Comparison of ENCODE assay signal across 9 cellular contexts in the genomic region with DNA sequence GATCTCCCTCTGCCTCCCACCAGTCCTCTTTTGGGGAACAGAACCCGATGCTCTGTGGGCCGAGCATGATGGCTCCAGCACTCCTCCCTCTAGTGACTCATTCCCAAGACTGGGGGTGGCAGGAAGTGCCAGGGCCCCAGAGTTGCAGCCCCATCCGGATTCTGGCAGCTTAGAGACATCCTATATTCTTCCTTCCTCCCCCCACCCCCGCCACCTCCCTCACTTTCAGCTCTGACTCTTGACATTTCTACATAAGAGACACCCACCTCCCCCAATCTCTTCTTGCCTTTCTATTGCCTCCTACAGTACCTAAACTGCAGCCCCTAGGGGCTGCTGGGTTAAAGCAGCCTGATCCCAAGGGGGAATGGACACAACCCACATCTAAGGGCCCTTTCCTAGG. TPM values are rescaled to one million over a fixed set of nuclear protein-coding genes. Genes with fewer than 3 reads are reported as not detected.
A peak's percentile ranks its signal among the peaks of the same experiment; 100 is the strongest.
DNase-seq lines count a peak whose midpoint lies in the region; ATAC-seq, FAIRE-seq and TF ChIP-seq lines count a peak whose summit lies in the region.
"Had no signal": no experiment of that assay in that cellular context is flagged by ENCODE, and none has a peak within 500 bp of the region (broad histone marks: within the 10 kb centered on the region; RNA-seq: fewer than 3 reads in every experiment).

No MANE protein-coding gene starts in this region.

- H3K4me3 ChIP-seq in K562 = no peak overlapping the region
- H3K4me3 ChIP-seq: body of pancreas had no signal

- peak; percentile 84 for DNase-seq in ELR (ENCODE audit: low read depth)
- peak; percentile 77 for DNase-seq in SIG-M5 (lab: John Stamatoyannopoulos, UW)
- peak; percentile 43 to 68 (median 52) for DNase-seq in K562 (ENCODE audit: extremely low read depth in 1 of 4, low spot score in 3 of 4)
- DNase-seq in stimulated activated CD4-positive, alpha-beta T cell treated with anti-CD3 and anti-CD28 coated beads, Interleukin-12 subunit alpha, Interleukin-12 subunit beta, amount 100 ng/mL, for 24 hours (ENCODE audit: low read depth in 2 of 2) = peak; percentile 46 to 54
- DNase-seq in NCI-H2081 (lab: John Stamatoyannopoulos, UW) = no peak

- H4K20me1 ChIP-seq in K562 (replicated peaks; ENCODE audit: control insufficient read depth, insufficient read depth, low read length) = no peaks in the 10 kb centered on the region

- ATAC-seq in K562 (peak; percentile 69), HG03039 (IDR thresholded peaks at IDR 0.05; ENCODE audit: unreplicated experiment) (no peak), GM19455 (IDR thresholded peaks at IDR 0.05; ENCODE audit: unreplicated experiment) (no peak), GM21619 (IDR thresholded peaks at IDR 0.05; ENCODE audit: unreplicated experiment) (no peak)
- ATAC-seq: body of pancreas had no signal

- in situ Hi-C loops in K562 (cut with MboI) = no loop called here

- H3K9me1 ChIP-seq in K562 (ENCODE audit: control insufficient read depth, insufficient read depth, low read length) = no peaks in the 10 kb centered on the region

- no peaks in the 10 kb centered on the region for H3K9me3 ChIP-seq in K562 (replicated peaks; ENCODE audit: control insufficient read depth, insufficient read depth, low read depth, low read length)
- H3K9me3 ChIP-seq: body of pancreas had no signal

- H3K9ac ChIP-seq in K562 (ENCODE audit: insufficient read depth in 1 of 2, low read depth in 2 of 2, low read length in 2 of 2) = no peak overlapping the region

- no peak for TF ChIP-seq RAD21 in K562 (CRISPR knock-in tag; conservative IDR thresholded peaks at IDR 0.05 in 1 of 2, IDR thresholded peaks at IDR 0.05 in 1 of 2)

- H2AFZ ChIP-seq in K562 (ENCODE audit: low read depth, low read length) = peak overlapping the region; percentile 57; the same call in 1 of the 2 replicates

- no peak for TF ChIP-seq POLR2A in K562 (conservative IDR thresholded peaks at IDR 0.05)

- TF ChIP-seq EP300 in K562 (IDR thresholded peaks at IDR 0.05; ENCODE audit: low read length) = peak; percentile 12; the same call in 1 of the 2 replicates

- 6% methylated on average over 4 of the region's 4 CpGs for WGBS in K562 (ENCODE audit: insufficient coverage, low coverage, missing lambda C conversion rate)

- POLR2A ChIA-PET in K562 (lab: Yijun Ruan, JAX) = interaction anchor here (0.5 to 1.2 kb wide), 3 partner anchors 8 to 353 kb away, joined by 3 read pairs; no protein-coding TSS in a partner anchor

- no TSS peak for BruUV-seq in K562 (replicated peaks; lab: Mats Ljungman, UMichigan)

- no peaks in the 10 kb centered on the region for H3K36me3 ChIP-seq in K562 (ENCODE audit: control insufficient read depth, insufficient read depth, low read length)

- H3K27ac ChIP-seq in K562 (ENCODE audit: extremely low read depth, low read depth, low read length) = 0 out of 3 replicates have a peak overlapping the region, but pooled peaks have one; percentile 39
- H3K27ac ChIP-seq: body of pancreas had no signal

- intact Hi-C loops in K562 (cut with micrococcal nuclease) = no loop called here

- H3K4me1 ChIP-seq in K562 (replicated peaks in 1 of 2; ENCODE audit: control insufficient read depth in 2 of 2, insufficient read depth in 2 of 2, low read length in 2 of 2) = peaks cover 0 to 10% of the 10 kb centered on the region in 2 experiments; a peak in 2 of 5 replicates
- H3K4me1 ChIP-seq: body of pancreas had no signal

- no peaks in the 10 kb centered on the region for H3K27me3 ChIP-seq in K562 (ENCODE audit: control insufficient read depth in 2 of 2, insufficient read depth in 2 of 2, low read length in 2 of 2)
- H3K27me3 ChIP-seq: body of pancreas had no signal

- CTCF ChIA-PET in K562 (lab: Yijun Ruan, JAX; ENCODE audit: low intra/inter-chr PET ratio) = interaction anchor here (0.7 kb wide), 1 partner anchor 605 kb away, joined by 6 read pairs; no protein-coding TSS in a partner anchor

- H3K79me2 ChIP-seq in K562 (ENCODE audit: control insufficient read depth, insufficient read depth, low read length) = no peaks in the 10 kb centered on the region

- peak overlapping the region; percentile 28; the same call in 1 of the 2 replicates for H3K4me2 ChIP-seq in K562 (ENCODE audit: insufficient read depth, low read length)

- no peak for FAIRE-seq in K562 (lab: Jason Lieb, UNC)

- TF ChIP-seq CTCF in K562 (IDR thresholded peaks at IDR 0.05 in 2 of 3, conservative IDR thresholded peaks at IDR 0.05 in 1 of 3; ENCODE audit: insufficient read depth in 2 of 3, low read depth in 1 of 3, low read length in 3 of 3) = no peak

TF ChIP-seq in K562, 482 proteins besides CTCF, POLR2A, EP300 and RAD21 (continues in another document):
- TF ChIP-seq ZFX (CRISPR knock-in tag; IDR thresholded peaks at IDR 0.05) (no peak), FOSL1 (tag; conservative IDR thresholded peaks at IDR 0.05) (peak; percentile 56; the same call in 1 of the 2 replicates), BMI1 (IDR thresholded peaks at IDR 0.05; ENCODE audit: low read length) (no peak), EGR1 (conservative IDR thresholded peaks at IDR 0.05) (peak; percentile 80), GABPA (tag; conservative IDR thresholded peaks at IDR 0.05; ENCODE audit: low read depth) (peak; percentile 63), CXXC5 (CRISPR knock-in tag; IDR thresholded peaks at IDR 0.05) (no peak), SPI1 (IDR thresholded peaks at IDR 0.05; ENCODE audit: borderline replicate concordance, low read depth, low read length) (0 out of 2 replicates have a peak, but pooled peaks have one; percentile 20), JUN (IDR thresholded peaks at IDR 0.05; ENCODE audit: borderline replicate concordance, low read depth, low read length) (peak; percentile 26; the same call in 1 of the 2 replicates), JUN (CRISPR knock-in tag; IDR thresholded peaks at IDR 0.05; ENCODE audit: borderline replicate concordance) (no peak), JUND (IDR thresholded peaks at IDR 0.05; ENCODE audit: borderline replicate concordance, low read depth, low read length) (peak; percentile 84), JUND (tag; IDR thresholded peaks at IDR 0.05; ENCODE audit: borderline replicate concordance, low read depth, low read length) (no peak), ETV1 (tag; conservative IDR thresholded peaks at IDR 0.05; ENCODE audit: low read depth) (0 out of 2 replicates have a peak, but pooled peaks have one; percentile 52)
- TF ChIP-seq, protein P1, sequence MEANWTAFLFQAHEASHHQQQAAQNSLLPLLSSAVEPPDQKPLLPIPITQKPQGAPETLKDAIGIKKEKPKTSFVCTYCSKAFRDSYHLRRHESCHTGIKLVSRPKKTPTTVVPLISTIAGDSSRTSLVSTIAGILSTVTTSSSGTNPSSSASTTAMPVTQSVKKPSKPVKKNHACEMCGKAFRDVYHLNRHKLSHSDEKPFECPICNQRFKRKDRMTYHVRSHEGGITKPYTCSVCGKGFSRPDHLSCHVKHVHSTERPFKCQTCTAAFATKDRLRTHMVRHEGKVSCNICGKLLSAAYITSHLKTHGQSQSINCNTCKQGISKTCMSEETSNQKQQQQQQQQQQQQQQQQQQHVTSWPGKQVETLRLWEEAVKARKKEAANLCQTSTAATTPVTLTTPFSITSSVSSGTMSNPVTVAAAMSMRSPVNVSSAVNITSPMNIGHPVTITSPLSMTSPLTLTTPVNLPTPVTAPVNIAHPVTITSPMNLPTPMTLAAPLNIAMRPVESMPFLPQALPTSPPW (CRISPR knock-in tag; IDR thresholded peaks at IDR 0.05) = peak; percentile 61

RNA-seq across cellular contexts. Expression of gene MATR3, which starts 47.1 kb away (rescaled TPM):
- 196 and 552 TPM in 2 replicates for total RNA-seq in K562 (2011; cell fraction: chromatin; rRNA removed; ENCODE audit: low replicate concordance)
- 73.5 and 120 TPM in 2 replicates for total RNA-seq in K562 (2011; cell fraction: nucleolus; rRNA removed)
- 284 and 429 TPM in 2 replicates for total RNA-seq in K562 (2011; cell fraction: nucleoplasm; rRNA removed)
- total RNA-seq in K562 (2014; rRNA removed) (112 and 234 TPM in 2 replicates), K562 (2014; rRNA removed; fragmentation: Illumina TruSeq; extraction: Trizol) (425 and 528 TPM in 2 replicates), K562 (2015; rRNA removed; fragmentation: Illumina TruSeq; extraction: Trizol) (378 and 402 TPM in 2 replicates), K562 (2021) (179 and 209 TPM in 2 replicates)
- polyA plus RNA-seq in K562 (2011; rRNA removed) (194 and 263 TPM in 2 replicates), K562 (2014; fragmentation: Illumina TruSeq; extraction: Trizol) (232 and 298 TPM in 2 replicates), K562 (2014; fragmentation: Nextera tagmentation; extraction: Ambion mirVana) (100 to 1,000 TPM; 150 to 299 TPM), K562 (2014; rRNA removed) (205 and 218 TPM in 2 replicates)
- 69.5 and 129 TPM in 2 replicates for polyA plus RNA-seq in K562 (2011; cell fraction: cytosol; rRNA removed)
- polyA plus RNA-seq in K562 (2011; cell fraction: nucleus; rRNA removed) = 124 and 148 TPM in 2 replicates
- polyA plus RNA-seq in K562 (2012) = 190 and 210 TPM in 2 replicates
- polyA minus RNA-seq in K562 (2011; rRNA and poly(A)+ RNA removed) = 405 and 437 TPM in 2 replicates
- 193 and 262 TPM in 2 replicates for polyA minus RNA-seq in K562 (2011; cell fraction: cytosol; rRNA and poly(A)+ RNA removed)
- polyA minus RNA-seq in K562 (2011; cell fraction: nucleus; rRNA and poly(A)+ RNA removed) = 99.6 and 227 TPM in 2 replicates

RNA-seq across cellular contexts. Expression of gene SIL1, which starts 48.2 kb away (rescaled TPM):
- total RNA-seq in K562 (2011; cell fraction: chromatin; rRNA removed; ENCODE audit: low replicate concordance) = 56.7 and 91.8 TPM in 2 replicates
- total RNA-seq in K562 (2011; cell fraction: nucleolus; rRNA removed) = 64.0 and 77.0 TPM in 2 replicates
- total RNA-seq in K562 (2011; cell fraction: nucleoplasm; rRNA removed) = 57.0 and 70.0 TPM in 2 replicates
- total RNA-seq in K562 (2014; rRNA removed) (30.5 and 30.6 TPM in 2 replicates), K562 (2014; rRNA removed; fragmentation: Illumina TruSeq; extraction: Trizol) (20.4 and 23.2 TPM in 2 replicates), K562 (2015; rRNA removed; fragmentation: Illumina TruSeq; extraction: Trizol) (15.2 and 15.4 TPM in 2 replicates), K562 (2021) (19.2 and 29.8 TPM in 2 replicates)
- polyA plus RNA-seq in K562 (2011; rRNA removed) (22.3 and 26.6 TPM in 2 replicates), K562 (2014; fragmentation: Illumina TruSeq; extraction: Trizol) (14.3 and 18.1 TPM in 2 replicates), K562 (2014; fragmentation: Nextera tagmentation; extraction: Ambion mirVana) (1 to 10 TPM; 1.3 to 4.1 TPM), K562 (2014; rRNA removed) (17.3 and 26.7 TPM in 2 replicates)
- 25.5 and 54.6 TPM in 2 replicates for polyA plus RNA-seq in K562 (2011; cell fraction: cytosol; rRNA removed)
- polyA plus RNA-seq in K562 (2011; cell fraction: nucleus; rRNA removed) = 14.8 and 19.5 TPM in 2 replicates
- polyA plus RNA-seq in K562 (2012) = 19.8 and 32.9 TPM in 2 replicates
- 33.7 and 45.1 TPM in 2 replicates for polyA minus RNA-seq in K562 (2011; rRNA and poly(A)+ RNA removed)
- polyA minus RNA-seq in K562 (2011; cell fraction: cytosol; rRNA and poly(A)+ RNA removed) = 14.7 and 21.9 TPM in 2 replicates
- polyA minus RNA-seq in K562 (2011; cell fraction: nucleus; rRNA and poly(A)+ RNA removed) = 12.5 and 26.9 TPM in 2 replicates

Comparison
In these comparisons a context has a peak if more than half of its experiments do, and no peak if none do; other contexts are left out.
1. DNase-seq: peak in ELR (single experiment), SIG-M5 (single experiment), K562 (4 of 4) and stimulated activated CD4-positive, alpha-beta T cell treated with anti-CD3 and anti-CD28 coated beads, Interleukin-12 subunit alpha, Interleukin-12 subunit beta, amount 100 ng/mL, for 24 hours (2 of 2); none in NCI-H2081 (0 of 2).